Comparison of ENCODE assay signal across 8 cellular contexts in genomic region chr11:126355324-126355925, GRCh38. TPM values are rescaled to one million over a fixed set of nuclear protein-coding genes. Genes with fewer than 3 reads are reported as not detected.
DNase-seq lines count a peak whose midpoint lies in the region; ATAC-seq and TF ChIP-seq lines count a peak whose summit lies in the region.

ST3GAL4 (plus strand) TSS chr11:126355686; CDS start chr11:126406156, 50,470 bp downstream.

- H3K36me3 ChIP-seq in colonic mucosa (no peaks in the 10 kb centered on the region), left lung (peaks cover 0 to 3% of the 10 kb centered on the region in 2 donors)

- ATAC-seq in HG02840 (IDR thresholded peaks at IDR 0.05; ENCODE audit: low FRiP score, unreplicated experiment) (peak; percentile 62), left lung (peak; percentile 93)

- H3K9ac ChIP-seq in colonic mucosa (ENCODE audit: low read depth in 2 of 2, low read length in 2 of 2), result peak within 1 kb of the TSS; percentile 68 to 93

- H3K27me3 ChIP-seq in colonic mucosa, result no peaks in the 10 kb centered on the region
- no peaks in the 10 kb centered on the region for H3K27me3 ChIP-seq in left lung

- H3K27ac ChIP-seq in colonic mucosa (peak within 1 kb of the TSS; percentile 68), left lung (peak within 1 kb of the TSS; percentile 67 to 78)

- H3K9me3 ChIP-seq in colonic mucosa (no peaks in the 10 kb centered on the region), left lung (no peaks in the 10 kb centered on the region)

- H3K4me3 ChIP-seq in colonic mucosa (peak within 1 kb of the TSS; percentile 59), left lung (peak within 1 kb of the TSS; percentile 60 to 63)

- DNase-seq in NCI-H2081 (lab: John Stamatoyannopoulos, UW) (peak; percentile 72 to 83), NCI-H2081 treated with DMSO at 0.1 percent for 48 hours (lab: John Stamatoyannopoulos, UW) (no peak), NCI-H2196 (lab: John Stamatoyannopoulos, UW; ENCODE audit: unreplicated experiment) (peak; percentile 70), colonic mucosa (peak; percentile 83), left lung (peak; percentile 91 to 96)
- DNase-seq in activated CD4-positive, alpha-beta T cell treated with anti-CD3 and anti-CD28 coated beads for 4 hours, result peak; percentile 66 to 70
- peak; percentile 60 for DNase-seq in stimulated activated CD4-positive, alpha-beta T cell treated with anti-CD3 and anti-CD28 coated beads, Interleukin-2, amount 100 ng/mL, for 4 hours (ENCODE audit: low read depth)

- TF ChIP-seq CTCF in colonic mucosa (IDR thresholded peaks at IDR 0.05) (no peak), left lung (IDR thresholded peaks at IDR 0.05) (no peak)

- H3K4me1 ChIP-seq in colonic mucosa (peaks cover 9% of the 10 kb centered on the region), left lung (peaks cover 3 to 83% of the 10 kb centered on the region in 2 donors)

- intact Hi-C loops in colonic mucosa (cut with DNase I), result no loop called here
- intact Hi-C loops in left lung (cut with DNase I), result no loop called here

RNA-seq across cellular contexts. Expression of gene ST3GAL4, which starts in this region (rescaled TPM):
- total RNA-seq in colonic mucosa (100 to 1,000 TPM; 123 to 304 TPM), left lung (10 to 100 TPM; 33.1 to 35.9 TPM)
